8 cellular contexts compared by ENCODE assay signal in the genomic region with DNA sequence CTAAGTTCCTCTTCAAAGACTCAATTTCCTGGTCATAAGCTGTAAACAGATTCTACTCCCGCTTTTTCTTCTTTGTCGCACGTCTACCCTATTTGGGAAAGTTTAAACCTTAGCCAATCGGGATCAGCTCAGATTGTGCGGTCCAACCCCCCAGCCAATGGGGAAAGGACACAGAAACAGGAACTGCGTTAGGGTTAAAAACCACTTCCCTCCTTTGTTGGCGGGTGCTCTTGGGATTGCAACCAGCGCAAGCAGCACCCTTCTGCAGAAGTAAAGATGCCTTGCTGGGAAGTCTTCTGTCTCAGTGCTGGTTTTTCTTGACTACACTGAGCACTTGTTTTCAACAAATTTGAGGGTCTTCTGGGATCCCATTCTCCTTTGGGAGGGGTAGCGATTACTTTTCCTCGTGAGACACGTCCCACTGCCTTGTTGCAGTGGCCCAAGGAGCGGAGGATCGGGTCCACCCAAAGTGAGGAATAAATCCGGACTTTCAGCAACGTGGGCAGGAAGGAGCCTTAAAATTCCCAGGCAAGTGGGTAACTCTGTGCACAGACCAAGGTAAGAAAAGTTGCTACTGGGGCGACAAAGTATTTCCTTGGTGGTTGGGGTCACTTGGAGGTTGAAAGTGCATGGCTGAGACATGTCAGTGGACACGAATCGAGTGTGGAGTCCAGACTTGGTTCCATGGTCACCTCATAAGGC. TPM values are rescaled to one million over a fixed set of nuclear protein-coding genes. Genes with fewer than 3 reads are reported as not detected.
DNase-seq lines count a peak whose midpoint lies in the region; ATAC-seq, FAIRE-seq and TF ChIP-seq lines count a peak whose summit lies in the region.

No MANE protein-coding gene starts in this region.

- H3K9me3 Mint-ChIP-seq in activated CD4-positive, alpha-beta T cell treated with anti-CD3 and anti-CD28 coated beads, Interleukin-2, amount 10 ng/mL, durations not matched to agents 24 days and 14 days: peaks cover 13% of the 10 kb centered on the region

- peaks cover 30% of the 10 kb centered on the region for H3K4me1 Mint-ChIP-seq in activated CD4-positive, alpha-beta T cell treated with anti-CD3 and anti-CD28 coated beads, Interleukin-2, amount 10 ng/mL, durations not matched to agents 24 days and 14 days

- H3K27me3 ChIP-seq in adipocyte (replicated peaks; ENCODE audit: control insufficient read depth, insufficient read depth, low read length) (no peaks in the 10 kb centered on the region), HepG2 (ENCODE audit: control insufficient read depth in 1 of 2, insufficient read depth in 2 of 2, low read length in 2 of 2) (no peaks in the 10 kb centered on the region; a peak in 1 of 5 replicates), thyroid gland (no peaks in the 10 kb centered on the region)

- WGBS in HepG2 (ENCODE audit: low lambda C conversion rate): 97% methylated on average over 18 of the region's 18 CpGs
- 96 to 97% methylated on average over 18 of the region's 18 CpGs for whole genome bisulfite sequencing in thyroid gland, 2 donors

- no peaks in the 10 kb centered on the region for H3K27me3 Mint-ChIP-seq in activated CD4-positive, alpha-beta T cell treated with anti-CD3 and anti-CD28 coated beads, Interleukin-2, amount 10 ng/mL, durations not matched to agents 24 days and 14 days

- H3K27ac ChIP-seq in HepG2 (ENCODE audit: extremely low read length, insufficient read depth, low read length) (peak overlapping the region; percentile 53), thyroid gland (peak overlapping the region; percentile 61 to 77 (median 71))

- no peak for TF ChIP-seq POLR2A in HepG2 (IDR thresholded peaks at IDR 0.05; ENCODE audit: insufficient read depth in 1 of 2, low read depth in 2 of 2, low read length in 2 of 2)
- TF ChIP-seq POLR2A in thyroid gland (IDR thresholded peaks at IDR 0.05): no peak

- peaks cover 3% of the 10 kb centered on the region for H3K9me3 ChIP-seq in adipocyte (ENCODE audit: control insufficient read depth, low read length)
- peaks cover 12% of the 10 kb centered on the region for H3K9me3 ChIP-seq in HepG2 (ENCODE audit: low read length)
- H3K9me3 ChIP-seq in thyroid gland: no peaks in the 10 kb centered on the region

- H2AFZ ChIP-seq in HepG2 (ENCODE audit: low read length): no peak overlapping the region

- TF ChIP-seq EP300 in HepG2 (IDR thresholded peaks at IDR 0.05; ENCODE audit: low read depth in 2 of 2, low read length in 2 of 2): no peak
- TF ChIP-seq EP300 in HepG2 (CRISPR knock-in tag; IDR thresholded peaks at IDR 0.05; ENCODE audit: borderline replicate concordance): no peak

- intact Hi-C loops in activated CD4-positive, alpha-beta T cell treated with anti-CD3 and anti-CD28 coated beads, Interleukin-2, amount 10 ng/mL, durations not matched to agents 24 days and 14 days (cut with micrococcal nuclease): no loop called here
- intact Hi-C loops in HepG2 (cut with micrococcal nuclease; ENCODE audit: unreplicated experiment) (no loop called here), thyroid gland (cut with DNase I) (loop anchor here (2.0 kb wide), 1 partner anchor 24 kb away; no protein-coding TSS in a partner anchor)

- peaks cover 13% of the 10 kb centered on the region for H3K36me3 ChIP-seq in adipocyte (ENCODE audit: control insufficient read depth, insufficient read depth, low read length, severe bottlenecking)
- H3K36me3 ChIP-seq in HepG2 (replicated peaks in 1 of 2; ENCODE audit: control insufficient read depth in 1 of 2, insufficient read depth in 2 of 2, low read length in 2 of 2): no peaks in the 10 kb centered on the region; a peak in 1 of 5 replicates
- H3K36me3 ChIP-seq in thyroid gland: peaks cover 5 to 12% of the 10 kb centered on the region in 2 donors

- POLR2A ChIA-PET in HepG2 (lab: Yijun Ruan, JAX): interaction anchor here (1.0 to 3.0 kb wide), 4 partner anchors 15 to 86 kb away, joined by 3 to 18 read pairs (median 12); a partner anchor contains a TSS

- H3K4me3 ChIP-seq in adipocyte (ENCODE audit: low read length) (peak overlapping the region; percentile 81), HepG2 (replicated peaks in 1 of 3; ENCODE audit: insufficient read depth in 1 of 3, low read depth in 2 of 3, low read length in 3 of 3) (peak overlapping the region in 1 of 3 experiments; percentile 24; a peak in 1 of 6 replicates), thyroid gland (replicated peaks in 1 of 3) (peak overlapping the region in 1 of 3 donors; percentile 78)

- H3K4me2 ChIP-seq in HepG2 (ENCODE audit: low read depth, low read length): peak overlapping the region; percentile 55; the same call in 1 of the 2 replicates

- FAIRE-seq in HepG2 (lab: Jason Lieb, UNC) (no peak), urothelium cell line (lab: Jason Lieb, UNC) (no peak)

- no peaks in the 10 kb centered on the region for H3K79me2 ChIP-seq in HepG2 (ENCODE audit: insufficient read depth, low read length)

- no peaks in the 10 kb centered on the region for H4K20me1 ChIP-seq in HepG2 (ENCODE audit: insufficient read depth, low read length)

- no peak for TF ChIP-seq RAD21 in HepG2 (CRISPR knock-in tag; IDR thresholded peaks at IDR 0.05)

- in situ Hi-C loops in HepG2 (cut with HindIII; ENCODE audit: extremely low pct_ligation_motif_present, low pct_unique_long_range_greater_than_20kb): loop anchor here (25.0 kb wide), 1 partner anchor 540 kb away; no protein-coding TSS in a partner anchor

- H3K9ac ChIP-seq in adipocyte (ENCODE audit: low read length) (peak overlapping the region; percentile 90), HepG2 (ENCODE audit: insufficient read depth, low read depth, low read length) (no peak overlapping the region)

- DNase-seq in activated CD4-positive, alpha-beta T cell treated with anti-CD3 and anti-CD28 coated beads, Interleukin-2, amount 10 ng/mL, durations not matched to agents 24 days and 14 days: peak; percentile 70
- no peak for DNase-seq in activated CD4-positive, alpha-beta T cell treated with anti-CD3 and anti-CD28 coated beads for 1 hour
- DNase-seq in adipocyte (ENCODE audit: low read depth) (no peak), HepG2 (ENCODE audit: low spot score) (no peak), thyroid gland (no peak), NCI-H345 (lab: John Stamatoyannopoulos, UW) (no peak), NCI-H446 (lab: John Stamatoyannopoulos, UW) (no peak), urothelium cell line (ENCODE audit: low spot score) (no peak)

- peaks cover 31% of the 10 kb centered on the region for H3K36me3 Mint-ChIP-seq in activated CD4-positive, alpha-beta T cell treated with anti-CD3 and anti-CD28 coated beads, Interleukin-2, amount 10 ng/mL, durations not matched to agents 24 days and 14 days (ENCODE audit: low read depth)

- H3K4me3 Mint-ChIP-seq in activated CD4-positive, alpha-beta T cell treated with anti-CD3 and anti-CD28 coated beads, Interleukin-2, amount 10 ng/mL, durations not matched to agents 24 days and 14 days: peak overlapping the region; percentile 74

- TF ChIP-seq CTCF in HepG2 (CRISPR knock-in tag; IDR thresholded peaks at IDR 0.05): no peak
- no peak for TF ChIP-seq CTCF in thyroid gland (IDR thresholded peaks at IDR 0.05)

- BruUV-seq in HepG2 (replicated peaks; lab: Mats Ljungman, UMichigan): no TSS peak

- H3K4me1 ChIP-seq in adipocyte (ENCODE audit: control insufficient read depth, insufficient read depth, low read length) (peaks cover 25% of the 10 kb centered on the region), HepG2 (ENCODE audit: insufficient read depth, low read length) (peaks cover 39% of the 10 kb centered on the region), thyroid gland (peaks cover 30 to 35% of the 10 kb centered on the region in 2 donors)

- ATAC-seq in HepG2: no peak

- CTCF ChIA-PET in HepG2 (lab: Yijun Ruan, JAX; ENCODE audit: low intra/inter-chr PET ratio, low total read pairs): no interaction called here

- peak overlapping the region; percentile 90 for H3K27ac Mint-ChIP-seq in activated CD4-positive, alpha-beta T cell treated with anti-CD3 and anti-CD28 coated beads, Interleukin-2, amount 10 ng/mL, durations not matched to agents 24 days and 14 days

RNA-seq across cellular contexts. Expression of a gene that starts 1.0 kb away (rescaled TPM):
- 11.8 and 11.9 TPM in 2 replicates for total RNA-seq in activated CD4-positive, alpha-beta T cell treated with anti-CD3 and anti-CD28 coated beads, Interleukin-2, amount 10 ng/mL, durations not matched to agents 24 days and 14 days
- total RNA-seq in HepG2 (2016; rRNA removed; fragmentation: Illumina TruSeq; extraction: Trizol) (4.8 and 5.4 TPM in 2 replicates), thyroid gland (100 to 1,000 TPM in 1 of 4 donors, 10 to 100 TPM in 3; 32.4 to 372 (median 68.0) TPM)
- total RNA-seq in HepG2 (2016; cell fraction: cytosol; rRNA removed; fragmentation: Illumina TruSeq; extraction: Trizol; ENCODE audit: low read depth): 15.6 and 18.9 TPM in 2 replicates
- 3.6 and 7.4 TPM in 2 replicates for total RNA-seq in HepG2 (2016; cell fraction: insoluble cytoplasmic fraction; rRNA removed; fragmentation: Illumina TruSeq; extraction: Trizol)
- 16.8 and 17.0 TPM in 2 replicates for total RNA-seq in HepG2 (2016; cell fraction: membrane; rRNA removed; fragmentation: Illumina TruSeq; extraction: Trizol)
- 3.7 and 3.9 TPM in 2 replicates for total RNA-seq in HepG2 (2016; cell fraction: nucleus; rRNA removed; fragmentation: Illumina TruSeq; extraction: Trizol)
- polyA plus RNA-seq in HepG2 (2011; rRNA removed): 47.0 and 63.6 TPM in 2 replicates
- 39.4 and 54.7 TPM in 2 replicates for polyA plus RNA-seq in HepG2 (2011; cell fraction: cytosol; rRNA removed)
- 83.9 and 94.9 TPM in 2 replicates for polyA plus RNA-seq in HepG2 (2011; cell fraction: nucleus; rRNA removed)
- 69.8 and 96.9 TPM in 2 replicates for polyA plus RNA-seq in HepG2 (2012)
- 32.9 and 34.4 TPM in 2 replicates for polyA plus RNA-seq in HepG2 (2016; cell fraction: cytosol; fragmentation: Illumina TruSeq; extraction: Trizol; ENCODE audit: low read depth)
- polyA plus RNA-seq in HepG2 (2016; cell fraction: insoluble cytoplasmic fraction; fragmentation: Illumina TruSeq; extraction: Trizol; ENCODE audit: low read depth): 7.4 and 9.0 TPM in 2 replicates
- polyA plus RNA-seq in HepG2 (2016; cell fraction: membrane; fragmentation: Illumina TruSeq; extraction: Trizol; ENCODE audit: low read depth): 23.4 and 24.5 TPM in 2 replicates
- polyA plus RNA-seq in HepG2 (2016; cell fraction: nucleus; fragmentation: Illumina TruSeq; extraction: Trizol; ENCODE audit: insufficient read depth, low read depth): 12.2 and 14.9 TPM in 2 replicates
- 4.9 and 32.0 TPM in 2 replicates for polyA minus RNA-seq in HepG2 (2011; rRNA and poly(A)+ RNA removed; ENCODE audit: low replicate concordance)
- polyA minus RNA-seq in HepG2 (2011; cell fraction: cytosol; rRNA and poly(A)+ RNA removed): 14.5 and 16.8 TPM in 2 replicates
- polyA minus RNA-seq in HepG2 (2011; cell fraction: nucleus; rRNA and poly(A)+ RNA removed): 7.6 and 11.2 TPM in 2 replicates

RNA-seq across cellular contexts. Expression of a gene that starts 5.3 kb away (rescaled TPM):
- total RNA-seq in activated CD4-positive, alpha-beta T cell treated with anti-CD3 and anti-CD28 coated beads, Interleukin-2, amount 10 ng/mL, durations not matched to agents 24 days and 14 days: 2.1 TPM in 2 replicates
- total RNA-seq in HepG2 (2016; rRNA removed; fragmentation: Illumina TruSeq; extraction: Trizol) (0.24 TPM in 1 of 2 replicates, not detected in the other), thyroid gland (1 to 10 TPM; 1.6 to 3.3 (median 2.4) TPM)
- total RNA-seq in HepG2 (2016; cell fraction: cytosol; rRNA removed; fragmentation: Illumina TruSeq; extraction: Trizol; ENCODE audit: low read depth): 0.09 and 0.20 TPM in 2 replicates
- total RNA-seq in HepG2 (2016; cell fraction: insoluble cytoplasmic fraction; rRNA removed; fragmentation: Illumina TruSeq; extraction: Trizol): 0.16 and 0.37 TPM in 2 replicates
- total RNA-seq in HepG2 (2016; cell fraction: membrane; rRNA removed; fragmentation: Illumina TruSeq; extraction: Trizol): 0.21 and 0.22 TPM in 2 replicates
- 0.25 and 0.47 TPM in 2 replicates for total RNA-seq in HepG2 (2016; cell fraction: nucleus; rRNA removed; fragmentation: Illumina TruSeq; extraction: Trizol)
- 0.42 and 0.51 TPM in 2 replicates for polyA plus RNA-seq in HepG2 (2011; rRNA removed)
- 0.08 and 0.24 TPM in 2 replicates for polyA plus RNA-seq in HepG2 (2011; cell fraction: cytosol; rRNA removed)
- 1.6 and 1.8 TPM in 2 replicates for polyA plus RNA-seq in HepG2 (2011; cell fraction: nucleus; rRNA removed)
- polyA plus RNA-seq in HepG2 (2012): 0.36 and 0.44 TPM in 2 replicates
- 0.35 and 0.51 TPM in 2 replicates for polyA plus RNA-seq in HepG2 (2016; cell fraction: cytosol; fragmentation: Illumina TruSeq; extraction: Trizol; ENCODE audit: low read depth)
- polyA plus RNA-seq in HepG2 (2016; cell fraction: insoluble cytoplasmic fraction; fragmentation: Illumina TruSeq; extraction: Trizol; ENCODE audit: low read depth): 0.25 and 0.34 TPM in 2 replicates
- 0.39 and 0.63 TPM in 2 replicates for polyA plus RNA-seq in HepG2 (2016; cell fraction: membrane; fragmentation: Illumina TruSeq; extraction: Trizol; ENCODE audit: low read depth)
- polyA plus RNA-seq in HepG2 (2016; cell fraction: nucleus; fragmentation: Illumina TruSeq; extraction: Trizol; ENCODE audit: insufficient read depth, low read depth): 0.78 and 1.4 TPM in 2 replicates
- polyA minus RNA-seq in HepG2 (2011; rRNA and poly(A)+ RNA removed; ENCODE audit: low replicate concordance): 1.1 TPM in 1 of 2 replicates, not detected in the other
- not detected in 2 replicates for polyA minus RNA-seq in HepG2 (2011; cell fraction: cytosol; rRNA and poly(A)+ RNA removed)
- 0.39 and 0.62 TPM in 2 replicates for polyA minus RNA-seq in HepG2 (2011; cell fraction: nucleus; rRNA and poly(A)+ RNA removed)

RNA-seq across cellular contexts. Expression of a gene that starts 16.3 kb away (rescaled TPM):
- total RNA-seq in activated CD4-positive, alpha-beta T cell treated with anti-CD3 and anti-CD28 coated beads, Interleukin-2, amount 10 ng/mL, durations not matched to agents 24 days and 14 days: 6.0 and 6.6 TPM in 2 replicates
- 14.3 and 20.6 TPM in 2 replicates for total RNA-seq in HepG2 (2016; rRNA removed; fragmentation: Illumina TruSeq; extraction: Trizol)
- total RNA-seq in HepG2 (2016; cell fraction: cytosol; rRNA removed; fragmentation: Illumina TruSeq; extraction: Trizol; ENCODE audit: low read depth): 77.8 and 81.7 TPM in 2 replicates
- total RNA-seq in HepG2 (2016; cell fraction: insoluble cytoplasmic fraction; rRNA removed; fragmentation: Illumina TruSeq; extraction: Trizol): 18.6 and 20.5 TPM in 2 replicates
- 48.3 and 54.4 TPM in 2 replicates for total RNA-seq in HepG2 (2016; cell fraction: membrane; rRNA removed; fragmentation: Illumina TruSeq; extraction: Trizol)
- 7.6 and 12.3 TPM in 2 replicates for total RNA-seq in HepG2 (2016; cell fraction: nucleus; rRNA removed; fragmentation: Illumina TruSeq; extraction: Trizol)
- 18.7 and 21.2 TPM in 2 replicates for polyA plus RNA-seq in HepG2 (2011; rRNA removed)
- polyA plus RNA-seq in HepG2 (2011; cell fraction: cytosol; rRNA removed): 12.2 and 14.1 TPM in 2 replicates
- 55.4 and 67.8 TPM in 2 replicates for polyA plus RNA-seq in HepG2 (2011; cell fraction: nucleus; rRNA removed)
- 10.4 and 27.8 TPM in 2 replicates for polyA plus RNA-seq in HepG2 (2012)
- 113 and 123 TPM in 2 replicates for polyA plus RNA-seq in HepG2 (2016; cell fraction: cytosol; fragmentation: Illumina TruSeq; extraction: Trizol; ENCODE audit: low read depth)
- 19.3 and 21.1 TPM in 2 replicates for polyA plus RNA-seq in HepG2 (2016; cell fraction: insoluble cytoplasmic fraction; fragmentation: Illumina TruSeq; extraction: Trizol; ENCODE audit: low read depth)
- polyA plus RNA-seq in HepG2 (2016; cell fraction: membrane; fragmentation: Illumina TruSeq; extraction: Trizol; ENCODE audit: low read depth): 79.9 and 83.9 TPM in 2 replicates
- 23.3 and 24.8 TPM in 2 replicates for polyA plus RNA-seq in HepG2 (2016; cell fraction: nucleus; fragmentation: Illumina TruSeq; extraction: Trizol; ENCODE audit: insufficient read depth, low read depth)
- 11.3 and 12.4 TPM in 2 replicates for polyA minus RNA-seq in HepG2 (2011; rRNA and poly(A)+ RNA removed; ENCODE audit: low replicate concordance)
- 4.6 and 9.4 TPM in 2 replicates for polyA minus RNA-seq in HepG2 (2011; cell fraction: cytosol; rRNA and poly(A)+ RNA removed)
- 8.9 and 9.7 TPM in 2 replicates for polyA minus RNA-seq in HepG2 (2011; cell fraction: nucleus; rRNA and poly(A)+ RNA removed)
- total RNA-seq in thyroid gland: 1 to 10 TPM in 2 of 4 donors, under 1 TPM in 1, not detected in 1; 0.68 to 1.6 (median 1.2) TPM

RNA-seq across cellular contexts. Expression of a gene that starts 21.2 kb away (rescaled TPM):
- 144 and 145 TPM in 2 replicates for total RNA-seq in activated CD4-positive, alpha-beta T cell treated with anti-CD3 and anti-CD28 coated beads, Interleukin-2, amount 10 ng/mL, durations not matched to agents 24 days and 14 days
- total RNA-seq in HepG2 (2016; rRNA removed; fragmentation: Illumina TruSeq; extraction: Trizol): 176 and 177 TPM in 2 replicates
- total RNA-seq in HepG2 (2016; cell fraction: cytosol; rRNA removed; fragmentation: Illumina TruSeq; extraction: Trizol; ENCODE audit: low read depth): 65.7 and 77.2 TPM in 2 replicates
- 171 and 181 TPM in 2 replicates for total RNA-seq in HepG2 (2016; cell fraction: insoluble cytoplasmic fraction; rRNA removed; fragmentation: Illumina TruSeq; extraction: Trizol)
- 128 and 142 TPM in 2 replicates for total RNA-seq in HepG2 (2016; cell fraction: membrane; rRNA removed; fragmentation: Illumina TruSeq; extraction: Trizol)
- 74.9 and 87.3 TPM in 2 replicates for total RNA-seq in HepG2 (2016; cell fraction: nucleus; rRNA removed; fragmentation: Illumina TruSeq; extraction: Trizol)
- polyA plus RNA-seq in HepG2 (2011; rRNA removed): 220 and 272 TPM in 2 replicates
- polyA plus RNA-seq in HepG2 (2011; cell fraction: cytosol; rRNA removed): 258 and 302 TPM in 2 replicates
- 210 and 223 TPM in 2 replicates for polyA plus RNA-seq in HepG2 (2011; cell fraction: nucleus; rRNA removed)
- polyA plus RNA-seq in HepG2 (2012): 137 and 191 TPM in 2 replicates
- polyA plus RNA-seq in HepG2 (2016; cell fraction: cytosol; fragmentation: Illumina TruSeq; extraction: Trizol; ENCODE audit: low read depth): 74.4 and 81.5 TPM in 2 replicates
- 211 and 227 TPM in 2 replicates for polyA plus RNA-seq in HepG2 (2016; cell fraction: insoluble cytoplasmic fraction; fragmentation: Illumina TruSeq; extraction: Trizol; ENCODE audit: low read depth)
- polyA plus RNA-seq in HepG2 (2016; cell fraction: membrane; fragmentation: Illumina TruSeq; extraction: Trizol; ENCODE audit: low read depth): 119 and 131 TPM in 2 replicates
- polyA plus RNA-seq in HepG2 (2016; cell fraction: nucleus; fragmentation: Illumina TruSeq; extraction: Trizol; ENCODE audit: insufficient read depth, low read depth): 198 and 202 TPM in 2 replicates
- polyA minus RNA-seq in HepG2 (2011; rRNA and poly(A)+ RNA removed; ENCODE audit: low replicate concordance): 448 and 594 TPM in 2 replicates
- polyA minus RNA-seq in HepG2 (2011; cell fraction: cytosol; rRNA and poly(A)+ RNA removed): 140 and 151 TPM in 2 replicates
- 46.2 and 53.8 TPM in 2 replicates for polyA minus RNA-seq in HepG2 (2011; cell fraction: nucleus; rRNA and poly(A)+ RNA removed)
- total RNA-seq in thyroid gland: 10 to 100 TPM; 43.6 to 59.9 (median 50.8) TPM

RNA-seq across cellular contexts. Expression of a gene that starts 26.0 kb away (rescaled TPM):
- total RNA-seq in activated CD4-positive, alpha-beta T cell treated with anti-CD3 and anti-CD28 coated beads, Interleukin-2, amount 10 ng/mL, durations not matched to agents 24 days and 14 days: 53.9 and 56.4 TPM in 2 replicates
- total RNA-seq in HepG2 (2016; rRNA removed; fragmentation: Illumina TruSeq; extraction: Trizol) (27.7 and 32.5 TPM in 2 replicates), thyroid gland (10 to 100 TPM; 31.5 to 90.6 (median 51.5) TPM)
- total RNA-seq in HepG2 (2016; cell fraction: cytosol; rRNA removed; fragmentation: Illumina TruSeq; extraction: Trizol; ENCODE audit: low read depth): 24.4 and 27.2 TPM in 2 replicates
- 27.3 and 33.3 TPM in 2 replicates for total RNA-seq in HepG2 (2016; cell fraction: insoluble cytoplasmic fraction; rRNA removed; fragmentation: Illumina TruSeq; extraction: Trizol)
- total RNA-seq in HepG2 (2016; cell fraction: membrane; rRNA removed; fragmentation: Illumina TruSeq; extraction: Trizol): 32.8 and 33.8 TPM in 2 replicates
- total RNA-seq in HepG2 (2016; cell fraction: nucleus; rRNA removed; fragmentation: Illumina TruSeq; extraction: Trizol): 12.2 and 14.0 TPM in 2 replicates
- polyA plus RNA-seq in HepG2 (2011; rRNA removed): 168 and 206 TPM in 2 replicates
- polyA plus RNA-seq in HepG2 (2011; cell fraction: cytosol; rRNA removed): 105 and 131 TPM in 2 replicates
- 199 and 240 TPM in 2 replicates for polyA plus RNA-seq in HepG2 (2011; cell fraction: nucleus; rRNA removed)
- 81.8 and 84.6 TPM in 2 replicates for polyA plus RNA-seq in HepG2 (2012)
- polyA plus RNA-seq in HepG2 (2016; cell fraction: cytosol; fragmentation: Illumina TruSeq; extraction: Trizol; ENCODE audit: low read depth): 52.0 and 57.0 TPM in 2 replicates
- 71.9 and 74.1 TPM in 2 replicates for polyA plus RNA-seq in HepG2 (2016; cell fraction: insoluble cytoplasmic fraction; fragmentation: Illumina TruSeq; extraction: Trizol; ENCODE audit: low read depth)
- polyA plus RNA-seq in HepG2 (2016; cell fraction: membrane; fragmentation: Illumina TruSeq; extraction: Trizol; ENCODE audit: low read depth): 68.0 and 70.1 TPM in 2 replicates
- 55.9 and 63.0 TPM in 2 replicates for polyA plus RNA-seq in HepG2 (2016; cell fraction: nucleus; fragmentation: Illumina TruSeq; extraction: Trizol; ENCODE audit: insufficient read depth, low read depth)
- polyA minus RNA-seq in HepG2 (2011; rRNA and poly(A)+ RNA removed; ENCODE audit: low replicate concordance): 46.5 and 80.5 TPM in 2 replicates
- 28.9 and 31.8 TPM in 2 replicates for polyA minus RNA-seq in HepG2 (2011; cell fraction: cytosol; rRNA and poly(A)+ RNA removed)
- polyA minus RNA-seq in HepG2 (2011; cell fraction: nucleus; rRNA and poly(A)+ RNA removed): 31.0 and 39.2 TPM in 2 replicates
